In the genomic region with DNA sequence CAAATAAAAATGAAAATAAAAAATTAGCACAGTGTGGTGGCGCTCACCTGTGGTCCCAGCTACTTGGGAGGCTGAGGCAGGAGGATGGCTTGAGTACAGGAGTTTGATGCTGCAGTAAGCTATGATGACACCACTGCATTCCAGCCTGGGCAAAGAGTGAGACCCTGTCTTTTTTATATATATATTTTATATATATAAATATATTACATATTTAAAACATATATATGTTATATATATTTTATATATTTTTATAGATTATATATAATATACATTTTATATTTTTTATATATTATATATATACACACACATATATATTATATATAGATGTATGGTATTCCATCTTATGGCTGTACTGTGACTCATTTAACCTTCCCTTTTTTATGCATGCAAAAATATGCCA, we compare ENCODE assay signal across 8 cellular contexts.
"Had no signal": no experiment of that assay in that cellular context is flagged by ENCODE, and none has a peak within 500 bp of the region (broad histone marks: within the 10 kb centered on the region; RNA-seq: fewer than 3 reads in every experiment).

No MANE protein-coding gene starts in this region.

- H3K36me3 ChIP-seq: HAP-1 had no signal

- H3K27ac ChIP-seq: GM23248, HL-60 had no signal

- H3K4me3 ChIP-seq: GM23248, HAP-1 had no signal

- H3K9me3 ChIP-seq: HAP-1 had no signal

- DNase-seq: GM23248, GOT3, H7, HFFc6 had no signal

- H3K4me1 ChIP-seq: HAP-1 had no signal

- ATAC-seq: HCT116, HepG2 had no signal

- FAIRE-seq: HepG2 had no signal
